In the genomic region with DNA sequence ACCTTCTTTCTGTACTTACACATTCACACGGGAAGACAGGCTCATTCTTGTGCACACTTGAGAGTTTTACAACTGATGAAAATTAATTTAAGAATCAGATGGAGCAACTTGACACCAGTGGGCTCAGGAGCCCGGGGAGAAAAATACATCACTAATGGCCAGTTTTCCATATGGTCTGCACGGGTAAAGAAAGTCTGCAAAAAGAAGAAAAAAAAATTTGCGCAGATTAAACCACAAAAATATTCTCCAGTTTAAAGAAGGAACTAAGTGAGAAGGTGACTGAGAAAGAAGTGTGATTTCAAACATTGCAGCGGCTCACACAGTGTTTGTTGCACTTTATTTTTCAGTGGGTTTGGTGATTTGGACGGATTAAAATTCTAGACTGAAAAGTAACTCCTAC, we compare ENCODE assay signal across 9 cellular contexts. TPM values are rescaled to one million over a fixed set of nuclear protein-coding genes. Genes with fewer than 3 reads are reported as not detected.
A peak's percentile ranks its signal among the peaks of the same experiment; 100 is the strongest.
DNase-seq lines count a peak whose midpoint lies in the region; ATAC-seq, FAIRE-seq and TF ChIP-seq lines count a peak whose summit lies in the region.
"Had no signal": no experiment of that assay in that cellular context is flagged by ENCODE, and none has a peak within 500 bp of the region (broad histone marks: within the 10 kb centered on the region; RNA-seq: fewer than 3 reads in every experiment).

A gene with protein sequence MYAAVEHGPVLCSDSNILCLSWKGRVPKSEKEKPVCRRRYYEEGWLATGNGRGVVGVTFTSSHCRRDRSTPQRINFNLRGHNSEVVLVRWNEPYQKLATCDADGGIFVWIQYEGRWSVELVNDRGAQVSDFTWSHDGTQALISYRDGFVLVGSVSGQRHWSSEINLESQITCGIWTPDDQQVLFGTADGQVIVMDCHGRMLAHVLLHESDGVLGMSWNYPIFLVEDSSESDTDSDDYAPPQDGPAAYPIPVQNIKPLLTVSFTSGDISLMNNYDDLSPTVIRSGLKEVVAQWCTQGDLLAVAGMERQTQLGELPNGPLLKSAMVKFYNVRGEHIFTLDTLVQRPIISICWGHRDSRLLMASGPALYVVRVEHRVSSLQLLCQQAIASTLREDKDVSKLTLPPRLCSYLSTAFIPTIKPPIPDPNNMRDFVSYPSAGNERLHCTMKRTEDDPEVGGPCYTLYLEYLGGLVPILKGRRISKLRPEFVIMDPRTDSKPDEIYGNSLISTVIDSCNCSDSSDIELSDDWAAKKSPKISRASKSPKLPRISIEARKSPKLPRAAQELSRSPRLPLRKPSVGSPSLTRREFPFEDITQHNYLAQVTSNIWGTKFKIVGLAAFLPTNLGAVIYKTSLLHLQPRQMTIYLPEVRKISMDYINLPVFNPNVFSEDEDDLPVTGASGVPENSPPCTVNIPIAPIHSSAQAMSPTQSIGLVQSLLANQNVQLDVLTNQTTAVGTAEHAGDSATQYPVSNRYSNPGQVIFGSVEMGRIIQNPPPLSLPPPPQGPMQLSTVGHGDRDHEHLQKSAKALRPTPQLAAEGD (N-terminal part only) (plus strand): TSS at position 301 of the 400 bp plus-strand sequence. CDS start 1,552 bp downstream, outside the sequence.

- intact Hi-C loops in endothelial cell of umbilical vein (cut with micrococcal nuclease), result no loop called here
- intact Hi-C loops in naive thymus-derived CD4-positive, alpha-beta T cell (cut with micrococcal nuclease), result no loop called here

- H3K79me2 ChIP-seq in endothelial cell of umbilical vein (ENCODE audit: control insufficient read depth, insufficient read depth, low read length), result peaks cover 5% of the 10 kb centered on the region

- CTCF ChIA-PET in endothelial cell of umbilical vein (lab: Charles Lee) (no interaction called here), GM10248 (lab: Yijun Ruan, JAX) (interaction anchor here (1.0 kb wide), 1 partner anchor 21 kb away, joined by 3 read pairs; no protein-coding TSS in a partner anchor)
- CTCF ChIA-PET in naive thymus-derived CD4-positive, alpha-beta T cell (lab: Charles Lee), result no interaction called here

- no peak within 1 kb of the TSS for H3K4me3 ChIP-seq in endothelial cell of umbilical vein (replicated peaks in 1 of 3; ENCODE audit: insufficient read depth in 1 of 3, low read depth in 1 of 3, low read length in 3 of 3)
- H3K4me3 ChIP-seq in naive thymus-derived CD4-positive, alpha-beta T cell (ENCODE audit: low read length), result no peak within 1 kb of the TSS

- H4K20me1 ChIP-seq in endothelial cell of umbilical vein (replicated peaks; ENCODE audit: control insufficient read depth, extremely low read depth, insufficient read depth, low read length), result no peaks in the 10 kb centered on the region

- no peaks in the 10 kb centered on the region for H3K4me1 Mint-ChIP-seq in activated naive CD8-positive, alpha-beta T cell (ENCODE audit: low read depth)
- peaks cover 4% of the 10 kb centered on the region for H3K4me1 Mint-ChIP-seq in activated naive CD8-positive, alpha-beta T cell treated with anti-CD3 and anti-CD28 coated beads, Interleukin-2, amount 50 U/mL, for 24 hours
- H3K4me1 Mint-ChIP-seq in naive thymus-derived CD4-positive, alpha-beta T cell, result peaks cover 7 to 18% (median 10%) of the 10 kb centered on the region in 7 donors

- no peaks in the 10 kb centered on the region for H3K27me3 ChIP-seq in endothelial cell of umbilical vein (ENCODE audit: control insufficient read depth in 2 of 2, insufficient read depth in 2 of 2, low read length in 2 of 2)
- no peaks in the 10 kb centered on the region for H3K27me3 ChIP-seq in naive thymus-derived CD4-positive, alpha-beta T cell (ENCODE audit: control insufficient read depth in 2 of 2, insufficient read depth in 2 of 2, low read length in 2 of 2)

- H3K9me1 ChIP-seq in endothelial cell of umbilical vein (replicated peaks; ENCODE audit: control insufficient read depth, extremely low read depth, insufficient read depth, low read length), result no peaks in the 10 kb centered on the region

- H3K27ac Mint-ChIP-seq in activated naive CD8-positive, alpha-beta T cell, result peak within 1 kb of the TSS; percentile 34
- H3K27ac Mint-ChIP-seq in activated naive CD8-positive, alpha-beta T cell treated with anti-CD3 and anti-CD28 coated beads, Interleukin-2, amount 50 U/mL, for 24 hours, result no peak within 1 kb of the TSS
- H3K27ac Mint-ChIP-seq in naive thymus-derived CD4-positive, alpha-beta T cell, result no peak within 1 kb of the TSS

- no peak within 1 kb of the TSS for H3K4me2 ChIP-seq in endothelial cell of umbilical vein (ENCODE audit: insufficient read depth, low read length)

- TF ChIP-seq CTCF in endothelial cell of umbilical vein (IDR thresholded peaks at IDR 0.05; ENCODE audit: extremely low read depth in 1 of 2, insufficient read depth in 1 of 2, low read depth in 1 of 2, low read length in 2 of 2) (no peak), GM10248 (IDR thresholded peaks at IDR 0.05; ENCODE audit: control extremely low read depth, extremely low read depth, low read depth, missing control alignments) (no peak)

- H2AFZ ChIP-seq in endothelial cell of umbilical vein (ENCODE audit: low read depth, low read length), result no peak within 1 kb of the TSS

- H3K9me3 ChIP-seq in endothelial cell of umbilical vein (replicated peaks; ENCODE audit: control insufficient read depth, insufficient read depth, low read length), result no peaks in the 10 kb centered on the region
- no peaks in the 10 kb centered on the region for H3K9me3 ChIP-seq in naive thymus-derived CD4-positive, alpha-beta T cell (ENCODE audit: control insufficient read depth in 2 of 3, low read length in 3 of 3)

- DNase-seq in activated naive CD8-positive, alpha-beta T cell treated with anti-CD3 and anti-CD28 coated beads, Interleukin-2, amount 50 U/mL, for 24 hours, result no peak
- no peak for DNase-seq in endothelial cell of umbilical vein (ENCODE audit: low read depth, low spot score)
- DNase-seq in naive thymus-derived CD4-positive, alpha-beta T cell, result no peak
- DNase-seq in GM10248 (ENCODE audit: extremely low spot score), result no peak
- DNase-seq in cerebellar cortex (ENCODE audit: low spot score), result no peak

- TF ChIP-seq POLR2A in endothelial cell of umbilical vein (IDR thresholded peaks at IDR 0.05; ENCODE audit: low read depth, low read length), result no peak

- no peak within 1 kb of the TSS for H3K9ac ChIP-seq in endothelial cell of umbilical vein (replicated peaks; ENCODE audit: extremely low read depth, insufficient read depth, low read length)

- H3K36me3 ChIP-seq in endothelial cell of umbilical vein (ENCODE audit: control insufficient read depth in 2 of 2, extremely low read depth in 1 of 2, insufficient read depth in 2 of 2, low read length in 2 of 2), result peaks cover 2 to 3% of the 10 kb centered on the region in 2 experiments
- peaks cover 0 to 18% (median 0%) of the 10 kb centered on the region in 3 experiments for H3K36me3 ChIP-seq in naive thymus-derived CD4-positive, alpha-beta T cell (ENCODE audit: control insufficient read depth in 2 of 3, insufficient read depth in 3 of 3, low read length in 3 of 3)

- H3K27me3 Mint-ChIP-seq in activated naive CD8-positive, alpha-beta T cell, result no peaks in the 10 kb centered on the region
- no peaks in the 10 kb centered on the region for H3K27me3 Mint-ChIP-seq in activated naive CD8-positive, alpha-beta T cell treated with anti-CD3 and anti-CD28 coated beads, Interleukin-2, amount 50 U/mL, for 24 hours
- H3K27me3 Mint-ChIP-seq in naive thymus-derived CD4-positive, alpha-beta T cell, result no peaks in the 10 kb centered on the region

- peaks cover 36% of the 10 kb centered on the region for H3K36me3 Mint-ChIP-seq in activated naive CD8-positive, alpha-beta T cell
- peaks cover 41% of the 10 kb centered on the region for H3K36me3 Mint-ChIP-seq in activated naive CD8-positive, alpha-beta T cell treated with anti-CD3 and anti-CD28 coated beads, Interleukin-2, amount 50 U/mL, for 24 hours (ENCODE audit: low read depth)
- H3K36me3 Mint-ChIP-seq in naive thymus-derived CD4-positive, alpha-beta T cell, result peaks cover 22 to 68% (median 63%) of the 10 kb centered on the region in 5 donors

- no peaks in the 10 kb centered on the region for H3K4me1 ChIP-seq in endothelial cell of umbilical vein (ENCODE audit: control insufficient read depth, extremely low read depth, insufficient read depth, low read length)
- H3K4me1 ChIP-seq in naive thymus-derived CD4-positive, alpha-beta T cell (ENCODE audit: control insufficient read depth in 2 of 2, insufficient read depth in 2 of 2, low read length in 2 of 2), result no peaks in the 10 kb centered on the region

- dilution Hi-C loops in endothelial cell of umbilical vein (cut with MboI; ENCODE audit: extremely low pct_ligation_motif_present, low sequenced_read_pairs), result no loop called here

- FAIRE-seq in endothelial cell of umbilical vein (lab: Jason Lieb, UNC), result no peak

- H3K9me3 Mint-ChIP-seq in activated naive CD8-positive, alpha-beta T cell (ENCODE audit: low read depth), result peaks cover 4% of the 10 kb centered on the region
- H3K9me3 Mint-ChIP-seq in activated naive CD8-positive, alpha-beta T cell treated with anti-CD3 and anti-CD28 coated beads, Interleukin-2, amount 50 U/mL, for 24 hours, result no peaks in the 10 kb centered on the region
- H3K9me3 Mint-ChIP-seq in naive thymus-derived CD4-positive, alpha-beta T cell, result peaks cover 0 to 11% (median 0%) of the 10 kb centered on the region in 11 donors

- no peak within 1 kb of the TSS for H3K27ac ChIP-seq in endothelial cell of umbilical vein (ENCODE audit: insufficient read depth, low read depth, low read length)
- no peak within 1 kb of the TSS for H3K27ac ChIP-seq in naive thymus-derived CD4-positive, alpha-beta T cell (ENCODE audit: low read depth, low read length)
- H3K27ac ChIP-seq: C4-2B had no signal

- POLR2A ChIA-PET in endothelial cell of umbilical vein (lab: Charles Lee) (no interaction called here), GM10248 (lab: Yijun Ruan, JAX) (no interaction called here)
- POLR2A ChIA-PET in naive thymus-derived CD4-positive, alpha-beta T cell (lab: Charles Lee), result no interaction called here

- no peak within 1 kb of the TSS for H3K4me3 Mint-ChIP-seq in activated naive CD8-positive, alpha-beta T cell
- no peak within 1 kb of the TSS for H3K4me3 Mint-ChIP-seq in activated naive CD8-positive, alpha-beta T cell treated with anti-CD3 and anti-CD28 coated beads, Interleukin-2, amount 50 U/mL, for 24 hours
- no peak within 1 kb of the TSS for H3K4me3 Mint-ChIP-seq in naive thymus-derived CD4-positive, alpha-beta T cell

- no TSS peak for BruUV-seq in endothelial cell of umbilical vein (replicated peaks; lab: Mats Ljungman, UMichigan)

- ATAC-seq in activated naive CD8-positive, alpha-beta T cell treated with anti-CD3 and anti-CD28 coated beads, Interleukin-2, amount 50 U/mL, for 24 hours, result no peak
- no peak for ATAC-seq in naive thymus-derived CD4-positive, alpha-beta T cell
- ATAC-seq in GM18858 (IDR thresholded peaks at IDR 0.05; ENCODE audit: unreplicated experiment) (no peak), HG03432 (IDR thresholded peaks at IDR 0.05; ENCODE audit: unreplicated experiment) (no peak)

RNA-seq across cellular contexts. Expression of the gene that starts here (rescaled TPM):
- total RNA-seq in endothelial cell of umbilical vein, result 53.5 and 55.1 TPM in 2 replicates
- 10.7 and 10.8 TPM in 2 replicates for polyA plus RNA-seq in endothelial cell of umbilical vein
- 11.6 and 12.6 TPM in 2 replicates for polyA plus RNA-seq in endothelial cell of umbilical vein (2011; cell fraction: cytosol; rRNA removed)
- 26.5 and 31.6 TPM in 2 replicates for polyA plus RNA-seq in endothelial cell of umbilical vein (2011; cell fraction: nucleus; rRNA removed)
- 11.2 and 16.0 TPM in 2 replicates for polyA plus RNA-seq in endothelial cell of umbilical vein (2012)
- 85.0 and 105 TPM in 2 replicates for polyA minus RNA-seq in endothelial cell of umbilical vein
- polyA minus RNA-seq in endothelial cell of umbilical vein (2011; cell fraction: cytosol; rRNA and poly(A)+ RNA removed), result 36.6 TPM
- polyA minus RNA-seq in endothelial cell of umbilical vein (2011; cell fraction: nucleus; rRNA and poly(A)+ RNA removed), result 75.8 and 86.1 TPM in 2 replicates
- total RNA-seq in naive thymus-derived CD4-positive, alpha-beta T cell, result 10 to 100 TPM; 37.2 to 79.0 (median 65.3) TPM
- 10 to 100 TPM; 33.3 to 34.9 TPM for polyA plus RNA-seq in naive thymus-derived CD4-positive, alpha-beta T cell
